Comparison of ENCODE assay signal across 12 cellular contexts in the genomic region with DNA sequence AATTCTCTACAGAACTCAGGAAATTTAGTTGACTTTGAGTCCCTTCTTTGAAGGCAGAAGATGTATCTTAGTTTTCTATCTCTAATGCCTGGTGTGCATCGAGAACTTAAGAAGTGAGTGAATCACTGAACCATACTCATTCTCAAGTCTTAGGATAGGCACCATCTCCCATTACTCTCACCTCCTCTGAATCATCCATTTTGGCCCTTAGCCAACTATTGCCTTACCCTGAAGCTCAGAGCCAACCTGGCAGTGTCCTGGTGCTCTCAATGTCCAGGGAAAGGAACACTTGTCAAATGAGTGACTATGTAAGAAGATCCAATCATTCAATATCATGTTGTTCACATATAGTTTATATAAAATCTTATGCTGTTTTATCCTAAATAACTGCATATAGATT.
DNase-seq lines count a peak whose midpoint lies in the region; ATAC-seq, FAIRE-seq and TF ChIP-seq lines count a peak whose summit lies in the region.
"Had no signal": no experiment of that assay in that cellular context is flagged by ENCODE, and none has a peak within 500 bp of the region (broad histone marks: within the 10 kb centered on the region; RNA-seq: fewer than 3 reads in every experiment).

No MANE protein-coding gene starts in this region.

- no peak overlapping the region for H3K27ac Mint-ChIP-seq in activated CD4-positive, alpha-beta T cell treated with anti-CD3 and anti-CD28 coated beads, Interleukin-2, amount 10 ng/mL, durations not matched to agents 7 days and 5 days
- H3K27ac Mint-ChIP-seq: stimulated activated naive CD8-positive, alpha-beta T cell treated with anti-CD3 and anti-CD28 coated beads, Interleukin-15, amount 100 ng/mL, for 72 hours had no signal

- no peak for TF ChIP-seq CTCF in bronchial epithelial cell (IDR thresholded peaks at IDR 0.05; ENCODE audit: insufficient read depth, low read length, severe bottlenecking)
- no peak for TF ChIP-seq CTCF in omental fat pad (IDR thresholded peaks at IDR 0.05)

- no peaks in the 10 kb centered on the region for H3K9me3 ChIP-seq in MG63

- POLR2A ChIA-PET in activated CD4-positive, alpha-beta T cell treated with anti-CD3 and anti-CD28 coated beads, Interleukin-2, amount 10 ng/mL, durations not matched to agents 7 days and 5 days (lab: Charles Lee) = no interaction called here

- H3K27me3 ChIP-seq in MG63 (no peaks in the 10 kb centered on the region), bronchial epithelial cell (ENCODE audit: control insufficient read depth, insufficient read depth, low read length) (no peaks in the 10 kb centered on the region)

- ATAC-seq in omental fat pad (ENCODE audit: low FRiP score) = peak; percentile 33
- ATAC-seq: stimulated activated naive CD8-positive, alpha-beta T cell treated with anti-CD3 and anti-CD28 coated beads, Interleukin-15, amount 100 ng/mL, for 72 hours had no signal

- FAIRE-seq in bronchial epithelial cell (lab: Jason Lieb, UNC) = no peak

- peaks cover 16% of the 10 kb centered on the region for H3K36me3 Mint-ChIP-seq in activated CD4-positive, alpha-beta T cell treated with anti-CD3 and anti-CD28 coated beads, Interleukin-2, amount 10 ng/mL, durations not matched to agents 7 days and 5 days (ENCODE audit: low read depth)

- H3K4me1 Mint-ChIP-seq in activated CD4-positive, alpha-beta T cell treated with anti-CD3 and anti-CD28 coated beads, Interleukin-2, amount 10 ng/mL, durations not matched to agents 7 days and 5 days = no peaks in the 10 kb centered on the region
- H3K4me1 Mint-ChIP-seq: stimulated activated naive CD8-positive, alpha-beta T cell treated with anti-CD3 and anti-CD28 coated beads, Interleukin-15, amount 100 ng/mL, for 72 hours had no signal

- no peak overlapping the region for H3K4me3 ChIP-seq in MG63
- H3K4me3 ChIP-seq in bronchial epithelial cell (ENCODE audit: low read depth, low read length) = no peak overlapping the region

- peaks cover 7% of the 10 kb centered on the region for H3K36me3 ChIP-seq in MG63
- H3K36me3 ChIP-seq in bronchial epithelial cell (ENCODE audit: control insufficient read depth, insufficient read depth, low read length) = no peaks in the 10 kb centered on the region

- H3K9me3 Mint-ChIP-seq in activated CD4-positive, alpha-beta T cell treated with anti-CD3 and anti-CD28 coated beads, Interleukin-2, amount 10 ng/mL, durations not matched to agents 7 days and 5 days = no peaks in the 10 kb centered on the region
- H3K9me3 Mint-ChIP-seq: stimulated activated naive CD8-positive, alpha-beta T cell treated with anti-CD3 and anti-CD28 coated beads, Interleukin-15, amount 100 ng/mL, for 72 hours had no signal

- peak; percentile 7 for DNase-seq in activated CD4-positive, alpha-beta T cell treated with anti-CD3 and anti-CD28 coated beads for 48 hours
- DNase-seq in activated CD4-positive, alpha-beta T cell treated with anti-CD3 and anti-CD28 coated beads, Interleukin-2, amount 10 ng/mL, durations not matched to agents 7 days and 5 days = no peak
- peak; percentile 58 for DNase-seq in MG63
- DNase-seq in bronchial epithelial cell (ENCODE audit: low read depth) = peak; percentile 98
- no peak for DNase-seq in omental fat pad (ENCODE audit: low spot score)
- no peak for DNase-seq in Ammon's horn (ENCODE audit: low spot score)
- no peak for DNase-seq in activated CD4-positive, alpha-beta T cell treated with anti-CD3 and anti-CD28 coated beads for 1 hour
- DNase-seq in MV-4-11 (lab: John Stamatoyannopoulos, UW) = no peak
- DNase-seq: activated CD4-positive, CD25-positive, alpha-beta regulatory T cell; amygdala; Karpas-422; stimulated activated naive CD8-positive, alpha-beta T cell treated with anti-CD3 and anti-CD28 coated beads, Interleukin-15, amount 100 ng/mL, for 72 hours had no signal

- CTCF ChIA-PET in activated CD4-positive, alpha-beta T cell treated with anti-CD3 and anti-CD28 coated beads, Interleukin-2, amount 10 ng/mL, durations not matched to agents 7 days and 5 days (lab: Charles Lee) = no interaction called here

- no peaks in the 10 kb centered on the region for H3K27me3 Mint-ChIP-seq in activated CD4-positive, alpha-beta T cell treated with anti-CD3 and anti-CD28 coated beads, Interleukin-2, amount 10 ng/mL, durations not matched to agents 7 days and 5 days
- H3K27me3 Mint-ChIP-seq: stimulated activated naive CD8-positive, alpha-beta T cell treated with anti-CD3 and anti-CD28 coated beads, Interleukin-15, amount 100 ng/mL, for 72 hours had no signal

- no peak overlapping the region for H3K4me3 Mint-ChIP-seq in activated CD4-positive, alpha-beta T cell treated with anti-CD3 and anti-CD28 coated beads, Interleukin-2, amount 10 ng/mL, durations not matched to agents 7 days and 5 days
- H3K4me3 Mint-ChIP-seq: stimulated activated naive CD8-positive, alpha-beta T cell treated with anti-CD3 and anti-CD28 coated beads, Interleukin-15, amount 100 ng/mL, for 72 hours had no signal

Comparison
In these comparisons a context has a peak if more than half of its experiments do, and no peak if none do; other contexts are left out.
1. DNase-seq: peak in activated CD4-positive, alpha-beta T cell treated with anti-CD3 and anti-CD28 coated beads for 48 hours (single experiment), MG63 (single experiment) and bronchial epithelial cell (single experiment); none in activated CD4-positive, alpha-beta T cell treated with anti-CD3 and anti-CD28 coated beads, Interleukin-2, amount 10 ng/mL, durations not matched to agents 7 days and 5 days (single experiment), omental fat pad (single experiment), Ammon's horn (single experiment), activated CD4-positive, alpha-beta T cell treated with anti-CD3 and anti-CD28 coated beads for 1 hour (single experiment) and MV-4-11 (single experiment).